ENCODE assay signal across 9 cellular contexts in genomic region chr18:57435851-57436192, GRCh38. TPM values are rescaled to one million over a fixed set of nuclear protein-coding genes. Genes with fewer than 3 reads are reported as not detected.
DNase-seq lines count a peak whose midpoint lies in the region; ATAC-seq and TF ChIP-seq lines count a peak whose summit lies in the region.
"Had no signal": no experiment of that assay in that cellular context is flagged by ENCODE, and none has a peak within 500 bp of the region (broad histone marks: within the 10 kb centered on the region; RNA-seq: fewer than 3 reads in every experiment).

No MANE protein-coding gene starts in this region.

- peak overlapping the region; percentile 39 for H3K4me3 ChIP-seq in Jurkat, Clone E6-1 (ENCODE audit: low read length)
- H3K4me3 ChIP-seq: GM12878 had no signal

- ATAC-seq in effector memory CD8-positive, alpha-beta T cell (replicated peaks): no peak
- ATAC-seq: GM12878 had no signal

- no peak for TF ChIP-seq CTCF in progenitor cell of endocrine pancreas (IDR thresholded peaks at IDR 0.05; ENCODE audit: unreplicated experiment)

- no peak overlapping the region for H3K27ac Mint-ChIP-seq in effector memory CD8-positive, alpha-beta T cell
- H3K27ac Mint-ChIP-seq in progenitor cell of endocrine pancreas: peak overlapping the region; percentile 98

- no peaks in the 10 kb centered on the region for H3K36me3 Mint-ChIP-seq in effector memory CD8-positive, alpha-beta T cell (ENCODE audit: insufficient read depth)
- H3K36me3 Mint-ChIP-seq in progenitor cell of endocrine pancreas (ENCODE audit: insufficient read depth): peaks cover 27% of the 10 kb centered on the region

- H3K9me3 Mint-ChIP-seq in effector memory CD8-positive, alpha-beta T cell: no peaks in the 10 kb centered on the region
- H3K9me3 Mint-ChIP-seq in progenitor cell of endocrine pancreas (ENCODE audit: low read depth): no peaks in the 10 kb centered on the region

- H3K4me1 Mint-ChIP-seq in effector memory CD8-positive, alpha-beta T cell (ENCODE audit: low read depth in 2 of 2): peaks cover 19 to 20% of the 10 kb centered on the region in 2 donors
- H3K4me1 Mint-ChIP-seq in progenitor cell of endocrine pancreas (ENCODE audit: low read depth): peaks cover 53% of the 10 kb centered on the region

- DNase-seq in NCI-H2227 (lab: John Stamatoyannopoulos, UW; ENCODE audit: unreplicated experiment) (peak; percentile 43), NCI-H2227 treated with DMSO at 0.1 percent for 48 hours (lab: John Stamatoyannopoulos, UW) (no peak), progenitor cell of endocrine pancreas (ENCODE audit: low spot score, unreplicated experiment) (no peak), HK-2 (ENCODE audit: unreplicated experiment) (no peak), glomerular visceral epithelial cell (ENCODE audit: extremely low spot score) (no peak), SIG-M5 treated with dmso at 0.1 percent for 504 hours (lab: John Stamatoyannopoulos, UW; ENCODE audit: unreplicated experiment) (no peak)
- DNase-seq in Jurkat, Clone E6-1 (ENCODE audit: low read depth, low spot score): no peak
- DNase-seq in effector memory CD8-positive, alpha-beta T cell: no peak

- H3K4me3 Mint-ChIP-seq in effector memory CD8-positive, alpha-beta T cell: peak overlapping the region; percentile 49 to 59
- peak overlapping the region; percentile 99 for H3K4me3 Mint-ChIP-seq in progenitor cell of endocrine pancreas (ENCODE audit: low read depth)

- H3K27me3 Mint-ChIP-seq in effector memory CD8-positive, alpha-beta T cell: peaks cover 79 to 90% of the 10 kb centered on the region in 2 donors
- H3K27me3 Mint-ChIP-seq in progenitor cell of endocrine pancreas: no peaks in the 10 kb centered on the region

RNA-seq across cellular contexts. Expression of gene ONECUT2, which starts 0.6 kb away (rescaled TPM):
- 3.9 TPM for polyA plus RNA-seq in Jurkat, Clone E6-1 (2012; ENCODE audit: insufficient read depth, insufficient read length)
- total RNA-seq in progenitor cell of endocrine pancreas: 92.2 and 110 TPM in 2 replicates
